In genomic region chr16:71214771-71215381, GRCh38 we compare ENCODE assay signal across 10 cellular contexts. TPM values are rescaled to one million over a fixed set of nuclear protein-coding genes. Genes with fewer than 3 reads are reported as not detected.
A peak's percentile ranks its signal among the peaks of the same experiment; 100 is the strongest.
DNase-seq lines count a peak whose midpoint lies in the region; ATAC-seq and TF ChIP-seq lines count a peak whose summit lies in the region.
"Had no signal": no experiment of that assay in that cellular context is flagged by ENCODE, and none has a peak within 500 bp of the region (broad histone marks: within the 10 kb centered on the region; RNA-seq: fewer than 3 reads in every experiment).

No MANE protein-coding gene starts in this region.

- H3K27ac Mint-ChIP-seq in neural progenitor cell, result no peak overlapping the region

- H3K9me3 ChIP-seq in MM.1S (replicated peaks; ENCODE audit: insufficient read depth, low read length) (no peaks in the 10 kb centered on the region), neural progenitor cell (ENCODE audit: low read depth) (no peaks in the 10 kb centered on the region)

- H3K4me1 ChIP-seq in MM.1S (ENCODE audit: low read length) (no peaks in the 10 kb centered on the region), neural progenitor cell (no peaks in the 10 kb centered on the region)

- H3K36me3 ChIP-seq in MM.1S (replicated peaks; ENCODE audit: insufficient read depth, low read length) (no peaks in the 10 kb centered on the region), neural progenitor cell (no peaks in the 10 kb centered on the region)

- peaks cover 6% of the 10 kb centered on the region for H3K4me1 Mint-ChIP-seq in neural progenitor cell

- ATAC-seq in GM21515 (IDR thresholded peaks at IDR 0.05; ENCODE audit: unreplicated experiment), result no peak

- H3K36me3 Mint-ChIP-seq in neural progenitor cell, result peaks cover 2% of the 10 kb centered on the region

- H3K27me3 ChIP-seq in MM.1S (replicated peaks; ENCODE audit: insufficient read depth, low read length) (no peaks in the 10 kb centered on the region), neural progenitor cell (no peaks in the 10 kb centered on the region)

- no peak overlapping the region for H3K27ac ChIP-seq in MM.1S (ENCODE audit: low read length)
- no peak overlapping the region for H3K27ac ChIP-seq in neural progenitor cell

- peaks cover 8% of the 10 kb centered on the region for H3K9me3 Mint-ChIP-seq in neural progenitor cell

- H3K79me2 ChIP-seq in MM.1S (ENCODE audit: low read length) (no peaks in the 10 kb centered on the region), neural progenitor cell (ENCODE audit: low read depth) (no peaks in the 10 kb centered on the region)

- TF ChIP-seq CTCF in MM.1S (IDR thresholded peaks at IDR 0.05; ENCODE audit: low read length), result peak; percentile 39
- no peak for TF ChIP-seq CTCF in cardiac fibroblast (IDR thresholded peaks at IDR 0.05; ENCODE audit: low read depth, low read length)
- TF ChIP-seq CTCF in neural progenitor cell (IDR thresholded peaks at IDR 0.05), result peak; percentile 42

- H3K4me2 ChIP-seq in MM.1S (ENCODE audit: low read depth, low read length), result no peak overlapping the region
- no peak overlapping the region for H3K4me2 ChIP-seq in neural progenitor cell

- DNase-seq in NCI-H2107 treated with DMSO at 0.1 percent for 48 hours (lab: John Stamatoyannopoulos, UW; ENCODE audit: unreplicated experiment) (peak; percentile 14), NCI-H2107 (lab: John Stamatoyannopoulos, UW) (no peak), MM.1S (peak; percentile 19), cardiac fibroblast (ENCODE audit: low read depth in 2 of 2) (peak; percentile 5 to 10), neural progenitor cell (ENCODE audit: low spot score) (no peak), HuH-7.5 (ENCODE audit: low spot score) (no peak), T-helper 9 cell (no peak)
- DNase-seq: cerebellar nuclear complex, SIG-M5 had no signal

- no peak overlapping the region for H3K9ac ChIP-seq in MM.1S (ENCODE audit: low read length)
- no peak overlapping the region for H3K9ac ChIP-seq in neural progenitor cell

- no peak overlapping the region for H3K4me3 Mint-ChIP-seq in neural progenitor cell

- H3F3A ChIP-seq in MM.1S (ENCODE audit: insufficient read depth, low read length), result no peaks in the 10 kb centered on the region
- no peaks in the 10 kb centered on the region for H3F3A ChIP-seq in neural progenitor cell (ENCODE audit: low read depth)

- no peak overlapping the region for H2AFZ ChIP-seq in MM.1S (ENCODE audit: low read length)
- no peak overlapping the region for H2AFZ ChIP-seq in neural progenitor cell (replicated peaks)

- H3K9me2 ChIP-seq in MM.1S (replicated peaks; ENCODE audit: insufficient read depth, low read length), result no peaks in the 10 kb centered on the region

- H3K4me3 ChIP-seq in MM.1S (ENCODE audit: low read length) (no peak overlapping the region), cardiac fibroblast (replicated peaks in 1 of 2; ENCODE audit: low read depth in 2 of 2, low read length in 2 of 2) (no peak overlapping the region), neural progenitor cell (no peak overlapping the region)

- H4K20me1 ChIP-seq in MM.1S (ENCODE audit: insufficient read depth, low read length), result no peaks in the 10 kb centered on the region
- no peaks in the 10 kb centered on the region for H4K20me1 ChIP-seq in neural progenitor cell (ENCODE audit: low read depth)

- no peaks in the 10 kb centered on the region for H3K27me3 Mint-ChIP-seq in neural progenitor cell (ENCODE audit: insufficient read depth, low read depth)

RNA-seq across cellular contexts. Expression of gene HYDIN, which starts 15.6 kb away (rescaled TPM):
- total RNA-seq in neural progenitor cell (ENCODE audit: low replicate concordance), result 4.0 and 5.9 TPM in 2 replicates

Comparison
In these comparisons a context has a peak if more than half of its experiments do, and no peak if none do; other contexts are left out.
1. DNase-seq: peak in NCI-H2107 treated with DMSO at 0.1 percent for 48 hours (single experiment), MM.1S (single experiment) and cardiac fibroblast (2 of 2); none in NCI-H2107 (single experiment), neural progenitor cell (single experiment), HuH-7.5 (single experiment) and T-helper 9 cell (single experiment).